29 cellular contexts compared by ENCODE assay signal in genomic region chr14:52853522-52853854, GRCh38.
A peak's percentile ranks its signal among the peaks of the same experiment; 100 is the strongest.
DNase-seq lines count a peak whose midpoint lies in the region; ATAC-seq and TF ChIP-seq lines count a peak whose summit lies in the region.
"Had no signal": no experiment of that assay in that cellular context is flagged by ENCODE, and none has a peak within 500 bp of the region (broad histone marks: within the 10 kb centered on the region; RNA-seq: fewer than 3 reads in every experiment).

No MANE protein-coding gene starts in this region.

- H3K4me1 Mint-ChIP-seq in activated naive CD8-positive, alpha-beta T cell treated with anti-CD3 and anti-CD28 coated beads, Interleukin-2, amount 10 ng/mL, durations not matched to agents 7 days and 5 days: peaks cover 5% of the 10 kb centered on the region
- H3K4me1 Mint-ChIP-seq in activated naive CD8-positive, alpha-beta T cell treated with anti-CD3 and anti-CD28 coated beads, Interleukin-2, amount 50 U/mL, for 24 hours: no peaks in the 10 kb centered on the region
- peaks cover 24% of the 10 kb centered on the region for H3K4me1 Mint-ChIP-seq in WTC11
- no peaks in the 10 kb centered on the region for H3K4me1 Mint-ChIP-seq in CD8-positive, alpha-beta T cell (ENCODE audit: low read depth)
- H3K4me1 Mint-ChIP-seq: B cell, immature natural killer cell had no signal

- ATAC-seq in activated naive CD8-positive, alpha-beta T cell treated with anti-CD3 and anti-CD28 coated beads, Interleukin-2, amount 10 ng/mL, durations not matched to agents 7 days and 5 days (ENCODE audit: low read depth): no peak
- no peak for ATAC-seq in activated naive CD8-positive, alpha-beta T cell treated with anti-CD3 and anti-CD28 coated beads, Interleukin-2, amount 50 U/mL, for 24 hours
- ATAC-seq in WTC11 (no peak), right lobe of liver (no peak), HG02885 (IDR thresholded peaks at IDR 0.05; ENCODE audit: poor library complexity, unreplicated experiment) (no peak)
- ATAC-seq in CD8-positive, alpha-beta T cell: no peak
- ATAC-seq: activated CD4-positive, CD25-positive, alpha-beta regulatory T cell treated with anti-CD3 and anti-CD28 coated beads, Interleukin-2, amount 50 U/mL, for 24 hours; body of pancreas had no signal

- H3K27me3 Mint-ChIP-seq in activated naive CD8-positive, alpha-beta T cell treated with anti-CD3 and anti-CD28 coated beads, Interleukin-2, amount 10 ng/mL, durations not matched to agents 7 days and 5 days: no peaks in the 10 kb centered on the region
- H3K27me3 Mint-ChIP-seq in activated naive CD8-positive, alpha-beta T cell treated with anti-CD3 and anti-CD28 coated beads, Interleukin-2, amount 50 U/mL, for 24 hours: no peaks in the 10 kb centered on the region
- H3K27me3 Mint-ChIP-seq in WTC11 (ENCODE audit: low read depth): no peaks in the 10 kb centered on the region
- H3K27me3 Mint-ChIP-seq in CD8-positive, alpha-beta T cell (ENCODE audit: low read depth): no peaks in the 10 kb centered on the region
- H3K27me3 Mint-ChIP-seq: activated CD4-positive, alpha-beta memory T cell treated with anti-CD3 and anti-CD28 coated beads, Interleukin-2, amount 10 ng/mL, durations not matched to agents 7 days and 5 days had no signal

- CTCF ChIA-PET in WTC11 (lab: Charles Lee): interaction anchor here (1.0 kb wide), 1 partner anchor 108 kb away, joined by 3 read pairs; no protein-coding TSS in a partner anchor
- CTCF ChIA-PET in CD8-positive, alpha-beta T cell (lab: Charles Lee): no interaction called here

- peaks cover 0 to 23% (median 11%) of the 10 kb centered on the region in 4 donors for H3K4me1 ChIP-seq in right lobe of liver
- peaks cover 0 to 15% (median 5%) of the 10 kb centered on the region in 6 donors for H3K4me1 ChIP-seq in spleen
- no peaks in the 10 kb centered on the region for H3K4me1 ChIP-seq in CD8-positive, alpha-beta T cell (ENCODE audit: insufficient read depth, low read length)
- H3K4me1 ChIP-seq: tibial artery had no signal

- peaks cover 0 to 11% (median 5%) of the 10 kb centered on the region in 4 donors for H3K36me3 ChIP-seq in right lobe of liver
- peaks cover 0 to 15% (median 0%) of the 10 kb centered on the region in 6 donors for H3K36me3 ChIP-seq in spleen
- no peaks in the 10 kb centered on the region for H3K36me3 ChIP-seq in CD8-positive, alpha-beta T cell (ENCODE audit: insufficient read depth, low read length)
- H3K36me3 ChIP-seq: neutrophil, prostate gland had no signal

- no peak overlapping the region for H3K4me3 Mint-ChIP-seq in activated naive CD8-positive, alpha-beta T cell treated with anti-CD3 and anti-CD28 coated beads, Interleukin-2, amount 10 ng/mL, durations not matched to agents 7 days and 5 days
- H3K4me3 Mint-ChIP-seq in activated naive CD8-positive, alpha-beta T cell treated with anti-CD3 and anti-CD28 coated beads, Interleukin-2, amount 50 U/mL, for 24 hours: no peak overlapping the region
- no peak overlapping the region for H3K4me3 Mint-ChIP-seq in WTC11
- no peak overlapping the region for H3K4me3 Mint-ChIP-seq in CD8-positive, alpha-beta T cell
- H3K4me3 Mint-ChIP-seq: activated CD4-positive, alpha-beta memory T cell treated with anti-CD3 and anti-CD28 coated beads, Interleukin-2, amount 10 ng/mL, durations not matched to agents 7 days and 5 days; B cell; immature natural killer cell had no signal

- H3K27ac ChIP-seq in right lobe of liver (peak overlapping the region; percentile 41 to 93 (median 65)), spleen (peak overlapping the region in 6 of 8 donors; percentile 30 to 53 (median 36))
- no peak overlapping the region for H3K27ac ChIP-seq in CD8-positive, alpha-beta T cell (ENCODE audit: low read depth, low read length)
- H3K27ac ChIP-seq: hepatocyte, neutrophil, prostate gland, stomach, tibial artery had no signal

- no peaks in the 10 kb centered on the region for H3K9me3 ChIP-seq in right lobe of liver
- H3K9me3 ChIP-seq in spleen: no peaks in the 10 kb centered on the region
- H3K9me3 ChIP-seq in CD8-positive, alpha-beta T cell (ENCODE audit: low read length): no peaks in the 10 kb centered on the region
- H3K9me3 ChIP-seq: body of pancreas, Caco-2, HAP-1, neutrophil, prostate gland, stomach, tibial artery had no signal

- H3K4me3 ChIP-seq in right lobe of liver: no peak overlapping the region
- no peak overlapping the region for H3K4me3 ChIP-seq in spleen
- no peak overlapping the region for H3K4me3 ChIP-seq in CD8-positive, alpha-beta T cell (ENCODE audit: low read depth, low read length)
- H3K4me3 ChIP-seq: body of pancreas, HAP-1, hepatocyte, prostate gland, stomach, tibial artery had no signal

- POLR2A ChIA-PET in activated naive CD8-positive, alpha-beta T cell treated with anti-CD3 and anti-CD28 coated beads, Interleukin-2, amount 10 ng/mL, durations not matched to agents 7 days and 5 days (lab: Charles Lee): no interaction called here
- POLR2A ChIA-PET in WTC11 (lab: Charles Lee): no interaction called here
- POLR2A ChIA-PET in CD8-positive, alpha-beta T cell (lab: Charles Lee): no interaction called here

- 60% methylated on average over 3 of the region's 3 CpGs for WGBS in right lobe of liver (ENCODE audit: insufficient coverage, low coverage, low lambda C conversion rate, missing lambda C conversion rate)
- 61 to 79% (median 75%) methylated on average over 3 of the region's 3 CpGs for WGBS in spleen, 5 donors

- no peak for DNase-seq in activated naive CD8-positive, alpha-beta T cell treated with anti-CD3 and anti-CD28 coated beads, Interleukin-2, amount 10 ng/mL, durations not matched to agents 7 days and 5 days
- DNase-seq in activated naive CD8-positive, alpha-beta T cell treated with anti-CD3 and anti-CD28 coated beads, Interleukin-2, amount 50 U/mL, for 24 hours: no peak
- DNase-seq in WTC11 (ENCODE audit: low spot score) (no peak), right lobe of liver (no peak), spleen (no peak)
- DNase-seq in effector CD8-positive, alpha-beta T cell (lab: John Stamatoyannopoulos, UW): no peak
- DNase-seq in CD8-positive, alpha-beta T cell: no peak
- DNase-seq: 8988T; activated CD4-positive, alpha-beta memory T cell treated with anti-CD3 and anti-CD28 coated beads, Interleukin-2, amount 10 ng/mL, durations not matched to agents 7 days and 5 days; activated effector memory CD4-positive, alpha-beta T cell treated with Interleukin-2 at 50 U/mL for 16 hours; body of pancreas; Caco-2; erythroblast; foreskin melanocyte; immature natural killer cell; KG1; NCI-H446; Right ventricle myocardium superior; stimulated activated CD8-positive, alpha-beta memory T cell treated with anti-CD3 and anti-CD28 coated beads, Interleukin-4, amount 100 ng/mL, for 48 hours; stomach; SW 1271; tibial artery had no signal

- peak overlapping the region; percentile 27 for H3K27ac Mint-ChIP-seq in activated naive CD8-positive, alpha-beta T cell treated with anti-CD3 and anti-CD28 coated beads, Interleukin-2, amount 10 ng/mL, durations not matched to agents 7 days and 5 days
- H3K27ac Mint-ChIP-seq in activated naive CD8-positive, alpha-beta T cell treated with anti-CD3 and anti-CD28 coated beads, Interleukin-2, amount 50 U/mL, for 24 hours: no peak overlapping the region
- H3K27ac Mint-ChIP-seq in WTC11: peak overlapping the region; percentile 21
- no peak overlapping the region for H3K27ac Mint-ChIP-seq in CD8-positive, alpha-beta T cell
- H3K27ac Mint-ChIP-seq: activated CD4-positive, alpha-beta memory T cell treated with anti-CD3 and anti-CD28 coated beads, Interleukin-2, amount 10 ng/mL, durations not matched to agents 7 days and 5 days; B cell; immature natural killer cell had no signal

- intact Hi-C loops in right lobe of liver (cut with DNase I): no loop called here
- intact Hi-C loops in spleen (cut with DNase I; ENCODE audit: low total_unique reads): no loop called here
- intact Hi-C loops in CD8-positive, alpha-beta T cell (cut with DNase I, micrococcal nuclease): no loop called here

- no peak for TF ChIP-seq POLR2A in right lobe of liver (IDR thresholded peaks at IDR 0.05)
- TF ChIP-seq POLR2A in spleen (IDR thresholded peaks at IDR 0.05): no peak

- H3K36me3 Mint-ChIP-seq in activated naive CD8-positive, alpha-beta T cell treated with anti-CD3 and anti-CD28 coated beads, Interleukin-2, amount 10 ng/mL, durations not matched to agents 7 days and 5 days: no peaks in the 10 kb centered on the region
- H3K36me3 Mint-ChIP-seq in activated naive CD8-positive, alpha-beta T cell treated with anti-CD3 and anti-CD28 coated beads, Interleukin-2, amount 50 U/mL, for 24 hours (ENCODE audit: low read depth): no peaks in the 10 kb centered on the region
- peaks cover 22% of the 10 kb centered on the region for H3K36me3 Mint-ChIP-seq in WTC11
- H3K36me3 Mint-ChIP-seq in CD8-positive, alpha-beta T cell: no peaks in the 10 kb centered on the region
- H3K36me3 Mint-ChIP-seq: immature natural killer cell had no signal

- H3K9me3 Mint-ChIP-seq in activated naive CD8-positive, alpha-beta T cell treated with anti-CD3 and anti-CD28 coated beads, Interleukin-2, amount 10 ng/mL, durations not matched to agents 7 days and 5 days: peaks cover 3% of the 10 kb centered on the region
- no peaks in the 10 kb centered on the region for H3K9me3 Mint-ChIP-seq in activated naive CD8-positive, alpha-beta T cell treated with anti-CD3 and anti-CD28 coated beads, Interleukin-2, amount 50 U/mL, for 24 hours
- no peaks in the 10 kb centered on the region for H3K9me3 Mint-ChIP-seq in WTC11
- no peaks in the 10 kb centered on the region for H3K9me3 Mint-ChIP-seq in CD8-positive, alpha-beta T cell
- H3K9me3 Mint-ChIP-seq: activated CD4-positive, alpha-beta memory T cell treated with anti-CD3 and anti-CD28 coated beads, Interleukin-2, amount 10 ng/mL, durations not matched to agents 7 days and 5 days; immature natural killer cell had no signal

- H3K27me3 ChIP-seq in right lobe of liver (no peaks in the 10 kb centered on the region), spleen (replicated peaks in 1 of 7) (no peaks in the 10 kb centered on the region)
- H3K27me3 ChIP-seq in CD8-positive, alpha-beta T cell (ENCODE audit: insufficient read depth, low read length): no peaks in the 10 kb centered on the region
- H3K27me3 ChIP-seq: body of pancreas, hepatocyte, neutrophil, stomach, tibial artery had no signal

- TF ChIP-seq CTCF in WTC11 (IDR thresholded peaks at IDR 0.05) (no peak), right lobe of liver (IDR thresholded peaks at IDR 0.05) (no peak), spleen (IDR thresholded peaks at IDR 0.05 in 8 of 11, conservative IDR thresholded peaks at IDR 0.05 in 3 of 11) (no peak)
- no peak for TF ChIP-seq CTCF in CD8-positive, alpha-beta T cell (IDR thresholded peaks at IDR 0.05)

TF ChIP-seq in WTC11, 78 proteins besides CTCF, POLR2A, EP300 and RAD21:
- no peak for TF ChIP-seq TEAD4 (CRISPR knock-in tag; IDR thresholded peaks at IDR 0.05)
- TF ChIP-seq GABPB1 (CRISPR knock-in tag; IDR thresholded peaks at IDR 0.05): peak; percentile 52; the same call in 1 of the 2 replicates

Comparison
In these comparisons a context has a peak if more than half of its experiments do, and no peak if none do; other contexts are left out.
1. H3K27ac Mint-ChIP-seq: peak in activated naive CD8-positive, alpha-beta T cell treated with anti-CD3 and anti-CD28 coated beads, Interleukin-2, amount 10 ng/mL, durations not matched to agents 7 days and 5 days (single experiment) and WTC11 (single experiment); none in activated naive CD8-positive, alpha-beta T cell treated with anti-CD3 and anti-CD28 coated beads, Interleukin-2, amount 50 U/mL, for 24 hours (single experiment) and CD8-positive, alpha-beta T cell (single experiment).